8 cellular contexts compared by ENCODE assay signal in the genomic region with DNA sequence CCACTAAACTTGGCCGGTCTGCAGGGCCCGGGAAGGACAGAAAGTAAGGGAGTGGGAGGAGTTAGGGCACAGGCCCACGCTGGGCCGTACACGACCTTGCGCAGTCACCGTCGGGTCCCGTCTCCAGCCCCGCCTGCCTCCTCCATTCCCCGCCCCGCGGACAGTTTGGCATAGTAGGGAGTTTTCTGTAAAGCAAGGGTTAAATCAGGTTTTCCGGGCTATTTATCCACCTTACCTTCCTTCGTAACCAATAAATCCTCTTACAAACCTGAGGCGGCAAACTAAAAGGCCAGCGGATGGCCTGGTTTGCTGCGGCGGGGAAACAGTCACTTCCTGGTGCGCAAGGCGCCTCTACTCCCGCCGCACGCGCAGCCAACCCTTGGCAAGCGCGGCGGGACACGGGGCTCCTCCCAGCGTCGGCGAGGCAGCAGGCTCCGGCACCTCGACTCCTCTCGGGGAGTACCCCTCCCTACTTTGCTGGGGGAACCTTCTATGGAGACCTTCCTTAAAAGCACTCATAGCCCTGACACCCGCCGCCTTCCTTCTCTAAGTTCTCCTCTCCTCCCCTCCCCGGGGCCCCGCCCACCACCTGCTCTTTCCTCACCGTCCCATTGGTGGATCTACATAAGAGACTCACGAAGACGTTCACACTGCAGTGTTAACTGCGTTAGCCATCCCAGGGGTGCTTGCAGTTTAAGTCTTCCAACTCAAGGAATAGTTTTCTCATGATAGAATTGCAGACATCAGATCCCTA. TPM values are rescaled to one million over a fixed set of nuclear protein-coding genes. Genes with fewer than 3 reads are reported as not detected.
A peak's percentile ranks its signal among the peaks of the same experiment; 100 is the strongest.
DNase-seq lines count a peak whose midpoint lies in the region; ATAC-seq lines count a peak whose summit lies in the region.

A gene with protein sequence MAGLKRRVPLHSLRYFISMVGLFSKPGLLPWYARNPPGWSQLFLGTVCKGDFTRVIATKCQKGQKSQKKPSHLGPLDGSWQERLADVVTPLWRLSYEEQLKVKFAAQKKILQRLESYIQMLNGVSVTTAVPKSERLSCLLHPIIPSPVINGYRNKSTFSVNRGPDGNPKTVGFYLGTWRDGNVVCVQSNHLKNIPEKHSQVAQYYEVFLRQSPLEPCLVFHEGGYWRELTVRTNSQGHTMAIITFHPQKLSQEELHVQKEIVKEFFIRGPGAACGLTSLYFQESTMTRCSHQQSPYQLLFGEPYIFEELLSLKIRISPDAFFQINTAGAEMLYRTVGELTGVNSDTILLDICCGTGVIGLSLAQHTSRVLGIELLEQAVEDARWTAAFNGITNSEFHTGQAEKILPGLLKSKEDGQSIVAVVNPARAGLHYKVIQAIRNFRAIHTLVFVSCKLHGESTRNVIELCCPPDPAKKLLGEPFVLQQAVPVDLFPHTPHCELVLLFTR (minus strand): TSS at position 563 of the 754 bp plus-strand sequence. CDS start 9,822 bp downstream, outside the sequence.

- H3K27ac ChIP-seq in cingulate gyrus (ENCODE audit: low read depth, low read length) = peak within 1 kb of the TSS; percentile 34

- intact Hi-C loops in activated CD4-positive, alpha-beta T cell treated with anti-CD3 and anti-CD28 coated beads for 36 hours (cut with DNase I, micrococcal nuclease) = loop anchor here (1.0 to 5.0 kb wide), 10 partner anchors 47 to 356 kb away; a partner anchor contains a TSS

- no peaks in the 10 kb centered on the region for H3K27me3 Mint-ChIP-seq in activated CD4-positive, alpha-beta T cell treated with anti-CD3 and anti-CD28 coated beads for 36 hours

- DNase-seq in Ammon's horn (ENCODE audit: low spot score) (peak; percentile 77), NCI-H446 treated with DMSO at 0.1 percent for 48 hours (lab: John Stamatoyannopoulos, UW) (peak; percentile 57), left kidney (ENCODE audit: low read depth, low spot score) (peak; percentile 84)
- DNase-seq in activated CD4-positive, alpha-beta T cell treated with anti-CD3 and anti-CD28 coated beads for 36 hours = peak; percentile 90
- DNase-seq in stimulated activated CD4-positive, alpha-beta T cell treated with anti-CD3 and anti-CD28 coated beads, Interleukin-1b, Interleukin-23, amount 100 ng/mL, for 48 hours = peak; percentile 78

- peaks cover 29% of the 10 kb centered on the region for H3K4me1 Mint-ChIP-seq in activated CD4-positive, alpha-beta T cell treated with anti-CD3 and anti-CD28 coated beads for 36 hours

- ATAC-seq in GM19035 (IDR thresholded peaks at IDR 0.05; ENCODE audit: unreplicated experiment) (peak; percentile 92), HG03342 (IDR thresholded peaks at IDR 0.05; ENCODE audit: unreplicated experiment) (peak; percentile 90)
- peak; percentile 88 for ATAC-seq in activated CD4-positive, alpha-beta T cell treated with anti-CD3 and anti-CD28 coated beads for 36 hours

- H3K9me3 Mint-ChIP-seq in activated CD4-positive, alpha-beta T cell treated with anti-CD3 and anti-CD28 coated beads for 36 hours (ENCODE audit: low read depth) = no peaks in the 10 kb centered on the region

- POLR2A ChIA-PET in activated CD4-positive, alpha-beta T cell treated with anti-CD3 and anti-CD28 coated beads for 36 hours (lab: Charles Lee) = no interaction called here

- CTCF ChIA-PET in activated CD4-positive, alpha-beta T cell treated with anti-CD3 and anti-CD28 coated beads for 36 hours (lab: Charles Lee) = no interaction called here

- H3K4me3 Mint-ChIP-seq in activated CD4-positive, alpha-beta T cell treated with anti-CD3 and anti-CD28 coated beads for 36 hours = peak within 1 kb of the TSS; percentile 83

- peaks cover 13% of the 10 kb centered on the region for H3K36me3 Mint-ChIP-seq in activated CD4-positive, alpha-beta T cell treated with anti-CD3 and anti-CD28 coated beads for 36 hours (ENCODE audit: low read depth)

- H3K27ac Mint-ChIP-seq in activated CD4-positive, alpha-beta T cell treated with anti-CD3 and anti-CD28 coated beads for 36 hours = peak within 1 kb of the TSS; percentile 94

RNA-seq across cellular contexts. Expression of the gene that starts here (rescaled TPM):
- total RNA-seq in activated CD4-positive, alpha-beta T cell treated with anti-CD3 and anti-CD28 coated beads for 36 hours = 10 to 100 TPM; 20.6 to 24.3 TPM

Comparison
In these comparisons a context has a peak if more than half of its experiments do, and no peak if none do; other contexts are left out.
1. Peak in every context shown above with its lines: DNase-seq, ATAC-seq and H3K27ac ChIP-seq.